In the genomic region with DNA sequence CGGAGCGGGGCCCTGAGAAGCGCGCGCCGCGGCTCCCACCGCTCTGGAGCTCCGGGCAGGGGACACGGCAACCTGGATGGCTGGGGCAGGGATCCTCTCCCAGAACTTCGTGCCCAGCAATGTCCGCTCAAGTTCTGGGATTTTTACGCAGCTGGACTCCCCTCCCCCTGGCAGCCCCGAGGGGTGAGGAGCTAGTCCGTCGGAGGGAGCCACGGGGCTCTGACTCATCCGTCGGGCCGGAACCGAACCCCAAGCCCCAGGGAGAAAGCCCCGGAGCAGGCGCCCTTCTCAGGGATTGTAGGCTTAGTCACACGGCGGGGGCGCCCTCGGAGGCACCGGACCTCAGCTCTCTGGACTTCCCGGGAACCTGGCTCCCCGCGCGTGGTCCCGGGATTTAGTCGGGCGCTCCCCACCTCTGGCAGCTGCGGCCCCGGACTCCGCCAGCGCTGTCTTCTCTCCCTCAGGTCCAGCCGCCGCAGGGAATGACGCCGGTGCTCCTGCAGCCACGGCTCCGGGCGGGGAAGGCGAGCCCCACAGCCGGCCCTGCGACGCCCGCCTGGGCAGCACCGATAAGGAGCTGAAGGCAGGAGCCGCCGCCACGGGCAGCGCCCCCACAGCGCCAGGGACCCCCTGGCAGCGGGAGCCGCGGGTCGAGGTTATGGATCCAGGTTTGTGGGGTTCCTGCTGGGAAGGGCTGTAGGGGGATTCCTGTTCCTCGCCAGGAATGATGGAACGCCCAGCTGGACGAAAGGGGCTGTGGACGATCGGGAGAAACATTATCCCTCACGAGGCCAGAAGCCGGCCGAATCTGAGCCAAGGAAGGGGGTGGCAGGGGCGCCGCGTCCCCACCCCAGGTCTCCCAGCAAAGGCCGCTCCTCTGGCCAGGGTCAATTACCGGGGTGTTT, we compare ENCODE assay signal across 8 cellular contexts. TPM values are rescaled to one million over a fixed set of nuclear protein-coding genes. Genes with fewer than 3 reads are reported as not detected.
DNase-seq lines count a peak whose midpoint lies in the region; ATAC-seq, FAIRE-seq and TF ChIP-seq lines count a peak whose summit lies in the region.

No MANE protein-coding gene starts in this region.

- H3K4me1 ChIP-seq in K562 (replicated peaks in 1 of 2; ENCODE audit: control insufficient read depth in 2 of 2, insufficient read depth in 2 of 2, low read length in 2 of 2) (peaks cover 14 to 68% of the 10 kb centered on the region in 2 experiments), keratinocyte (ENCODE audit: control insufficient read depth, extremely low read depth, insufficient read depth, low read length) (peaks cover 19% of the 10 kb centered on the region)

- dilution Hi-C loops in keratinocyte (cut with MboI; ENCODE audit: extremely low pct_ligation_motif_present, low sequenced_read_pairs), result no loop called here

- H2AFZ ChIP-seq in K562 (ENCODE audit: low read depth, low read length) (peak overlapping the region; percentile 94), keratinocyte (ENCODE audit: control insufficient read depth, low read length) (peak overlapping the region; percentile 15)

- DNase-seq in NCI-H2196 (lab: John Stamatoyannopoulos, UW; ENCODE audit: unreplicated experiment) (peak; percentile 60), NCI-H2196 treated with DMSO at 0.1 percent for 48 hours (lab: John Stamatoyannopoulos, UW; ENCODE audit: unreplicated experiment) (no peak), SW480 (ENCODE audit: low spot score) (peak; percentile 38), K562 (ENCODE audit: extremely low read depth in 1 of 4, low spot score in 3 of 4) (peak; percentile 51 to 82 (median 66)), keratinocyte (ENCODE audit: low read depth, low spot score) (no peak), GF-D8 (lab: John Stamatoyannopoulos, UW) (no peak)
- peak; percentile 42 to 56 for DNase-seq in stimulated activated CD4-positive, alpha-beta T cell treated with anti-CD3 and anti-CD28 coated beads, Interleukin-2, amount 100 ng/mL, for 24 hours

- H3K4me3 ChIP-seq in K562 (peak overlapping the region; percentile 74), keratinocyte (ENCODE audit: control insufficient read depth in 2 of 3, extremely low read depth in 1 of 3, insufficient read depth in 2 of 3, low read depth in 1 of 3, low read length in 3 of 3) (peak overlapping the region; percentile 76 to 89 (median 77))

- H3K27ac ChIP-seq in K562 (ENCODE audit: extremely low read depth, low read depth, low read length) (peak overlapping the region; percentile 93), keratinocyte (ENCODE audit: control insufficient read depth, insufficient read depth, low read length) (peak overlapping the region; percentile 87)

- POLR2A ChIA-PET in K562 (lab: Yijun Ruan, JAX), result interaction anchor here (0.6 to 3.0 kb wide), 19 partner anchors 8 to 336 kb away, joined by 3 to 15 read pairs (median 4); a partner anchor contains a TSS

- H3K4me2 ChIP-seq in K562 (ENCODE audit: insufficient read depth, low read length), result peak overlapping the region; percentile 88
- peak overlapping the region; percentile 90 for H3K4me2 ChIP-seq in keratinocyte (ENCODE audit: control insufficient read depth, extremely low read depth, insufficient read depth, low read depth, low read length)

- TF ChIP-seq RAD21 in K562 (CRISPR knock-in tag; conservative IDR thresholded peaks at IDR 0.05 in 1 of 2, IDR thresholded peaks at IDR 0.05 in 1 of 2), result no peak

- intact Hi-C loops in K562 (cut with micrococcal nuclease), result loop anchor here (2.0 kb wide), 1 partner anchor 30 kb away; no protein-coding TSS in a partner anchor

- H3K27me3 ChIP-seq in K562 (ENCODE audit: control insufficient read depth in 2 of 2, insufficient read depth in 2 of 2, low read length in 2 of 2) (no peaks in the 10 kb centered on the region), keratinocyte (ENCODE audit: control insufficient read depth, extremely low read depth, insufficient read depth, low read length) (no peaks in the 10 kb centered on the region)

- no peak; the same call in 1 of the 2 replicates for TF ChIP-seq POLR2A in K562 (conservative IDR thresholded peaks at IDR 0.05)

- CTCF ChIA-PET in K562 (lab: Yijun Ruan, JAX; ENCODE audit: low intra/inter-chr PET ratio), result interaction anchor here (0.5 to 1.3 kb wide), 3 partner anchors 13 to 19 kb away, joined by 3 to 7 read pairs (median 4); no protein-coding TSS in a partner anchor

- BruUV-seq in K562 (replicated peaks; lab: Mats Ljungman, UMichigan), result no TSS peak

- ATAC-seq in K562 (peak; percentile 52), HG02870 (IDR thresholded peaks at IDR 0.05; ENCODE audit: unreplicated experiment) (no peak)

- H3K9ac ChIP-seq in K562 (ENCODE audit: insufficient read depth in 1 of 2, low read depth in 2 of 2, low read length in 2 of 2) (peak overlapping the region; percentile 84 to 96), keratinocyte (ENCODE audit: control insufficient read depth, extremely low read depth, insufficient read depth, low read length) (peak overlapping the region; percentile 93)

- TF ChIP-seq CTCF in K562 (IDR thresholded peaks at IDR 0.05 in 2 of 3, conservative IDR thresholded peaks at IDR 0.05 in 1 of 3; ENCODE audit: insufficient read depth in 2 of 3, low read depth in 1 of 3, low read length in 3 of 3) (no peak), keratinocyte (optimal IDR thresholded peaks at IDR 0.05 in 1 of 3, IDR thresholded peaks at IDR 0.05 in 1 of 3, conservative IDR thresholded peaks at IDR 0.05 in 1 of 3; ENCODE audit: extremely low read depth in 1 of 3, insufficient read depth in 2 of 3, low read length in 3 of 3) (no peak)

- in situ Hi-C loops in K562 (cut with MboI), result no loop called here

- WGBS in K562 (ENCODE audit: insufficient coverage, low coverage, missing lambda C conversion rate), result under 1% methylated on average over 63 of the region's 74 CpGs

- H3K9me3 ChIP-seq in K562 (replicated peaks; ENCODE audit: control insufficient read depth, insufficient read depth, low read depth, low read length), result no peaks in the 10 kb centered on the region
- H3K9me3 ChIP-seq in keratinocyte (ENCODE audit: control insufficient read depth, low read depth, low read length), result no peaks in the 10 kb centered on the region

- no peak for TF ChIP-seq EP300 in K562 (IDR thresholded peaks at IDR 0.05; ENCODE audit: low read length)

- H3K79me2 ChIP-seq in K562 (ENCODE audit: control insufficient read depth, insufficient read depth, low read length) (peaks cover 37% of the 10 kb centered on the region), keratinocyte (ENCODE audit: control insufficient read depth, insufficient read depth, low read length) (peaks cover 34% of the 10 kb centered on the region)

- H3K9me1 ChIP-seq in K562 (ENCODE audit: control insufficient read depth, insufficient read depth, low read length) (no peaks in the 10 kb centered on the region), keratinocyte (ENCODE audit: control insufficient read depth, extremely low read depth, insufficient read depth, low read length) (no peaks in the 10 kb centered on the region)

- H4K20me1 ChIP-seq in K562 (replicated peaks; ENCODE audit: control insufficient read depth, insufficient read depth, low read length), result no peaks in the 10 kb centered on the region
- peaks cover 5% of the 10 kb centered on the region for H4K20me1 ChIP-seq in keratinocyte (ENCODE audit: control insufficient read depth, extremely low read depth, insufficient read depth, low read length)

- FAIRE-seq in K562 (lab: Jason Lieb, UNC), result no peak
- no peak for FAIRE-seq in keratinocyte (lab: Jason Lieb, UNC)

- H3K36me3 ChIP-seq in K562 (ENCODE audit: control insufficient read depth, insufficient read depth, low read length) (peaks cover 33% of the 10 kb centered on the region; the same call in 2 of the 3 replicates), keratinocyte (ENCODE audit: control insufficient read depth in 2 of 2, extremely low read depth in 1 of 2, insufficient read depth in 2 of 2, low read length in 2 of 2) (peaks cover 14 to 16% of the 10 kb centered on the region in 2 experiments)

RNA-seq across cellular contexts. Expression of a gene that starts 0.8 kb away (rescaled TPM):
- total RNA-seq in K562 (2011; cell fraction: chromatin; rRNA removed; ENCODE audit: low replicate concordance), result 17.0 and 55.7 TPM in 2 replicates
- total RNA-seq in K562 (2011; cell fraction: nucleolus; rRNA removed), result 66.3 and 72.5 TPM in 2 replicates
- total RNA-seq in K562 (2011; cell fraction: nucleoplasm; rRNA removed), result 31.6 and 33.4 TPM in 2 replicates
- 60.3 and 69.6 TPM in 2 replicates for total RNA-seq in K562 (2014; rRNA removed)
- 5.6 and 8.0 TPM in 2 replicates for total RNA-seq in K562 (2014; rRNA removed; fragmentation: Illumina TruSeq; extraction: Trizol)
- 14.1 and 14.9 TPM in 2 replicates for total RNA-seq in K562 (2015; rRNA removed; fragmentation: Illumina TruSeq; extraction: Trizol)
- total RNA-seq in K562 (2021), result 56.2 and 58.2 TPM in 2 replicates
- 20.2 and 21.6 TPM in 2 replicates for polyA plus RNA-seq in K562 (2011; rRNA removed)
- polyA plus RNA-seq in K562 (2011; cell fraction: cytosol; rRNA removed), result 25.9 and 63.1 TPM in 2 replicates
- polyA plus RNA-seq in K562 (2011; cell fraction: nucleus; rRNA removed), result 93.7 and 187 TPM in 2 replicates
- 26.8 and 28.6 TPM in 2 replicates for polyA plus RNA-seq in K562 (2012)
- 14.5 and 25.0 TPM in 2 replicates for polyA plus RNA-seq in K562 (2014; fragmentation: Illumina TruSeq; extraction: Trizol)
- 1 to 10 TPM in 1 of 2 experiments, under 1 TPM in 1; 0.21 to 1.9 TPM for polyA plus RNA-seq in K562 (2014; fragmentation: Nextera tagmentation; extraction: Ambion mirVana)
- 45.3 and 51.4 TPM in 2 replicates for polyA plus RNA-seq in K562 (2014; rRNA removed)
- polyA minus RNA-seq in K562 (2011; rRNA and poly(A)+ RNA removed), result 3.0 and 8.2 TPM in 2 replicates
- 11.8 and 12.5 TPM in 2 replicates for polyA minus RNA-seq in K562 (2011; cell fraction: cytosol; rRNA and poly(A)+ RNA removed)
- polyA minus RNA-seq in K562 (2011; cell fraction: nucleus; rRNA and poly(A)+ RNA removed), result 19.1 and 19.3 TPM in 2 replicates
- polyA plus RNA-seq in keratinocyte, result 50.2 to 113 TPM (median 84.7 TPM) in 3 replicates
- polyA plus RNA-seq in keratinocyte (2011; ENCODE audit: low read depth), result 4.9 TPM
- 41.7 and 116 TPM in 2 replicates for polyA plus RNA-seq in keratinocyte (2011; cell fraction: cytosol; rRNA removed)
- 179 and 247 TPM in 2 replicates for polyA plus RNA-seq in keratinocyte (2011; cell fraction: nucleus; rRNA removed)
- 23.9 and 135 TPM in 2 replicates for polyA plus RNA-seq in keratinocyte (2012; ENCODE audit: low replicate concordance)
- 27.7 to 97.1 TPM (median 35.6 TPM) in 3 replicates for polyA minus RNA-seq in keratinocyte
- 66.0 TPM for polyA minus RNA-seq in keratinocyte (2011; cell fraction: cytosol; rRNA and poly(A)+ RNA removed)
- 47.3 and 50.2 TPM in 2 replicates for polyA minus RNA-seq in keratinocyte (2011; cell fraction: nucleus; rRNA and poly(A)+ RNA removed)

RNA-seq across cellular contexts. Expression of a gene that starts 31.5 kb away (rescaled TPM):
- total RNA-seq in K562 (2011; cell fraction: chromatin; rRNA removed; ENCODE audit: low replicate concordance), result 154 and 205 TPM in 2 replicates
- total RNA-seq in K562 (2011; cell fraction: nucleolus; rRNA removed), result 107 and 112 TPM in 2 replicates
- total RNA-seq in K562 (2011; cell fraction: nucleoplasm; rRNA removed), result 122 and 124 TPM in 2 replicates
- total RNA-seq in K562 (2014; rRNA removed), result 18.6 and 21.9 TPM in 2 replicates
- 39.3 and 39.4 TPM in 2 replicates for total RNA-seq in K562 (2014; rRNA removed; fragmentation: Illumina TruSeq; extraction: Trizol)
- 38.0 and 40.8 TPM in 2 replicates for total RNA-seq in K562 (2015; rRNA removed; fragmentation: Illumina TruSeq; extraction: Trizol)
- total RNA-seq in K562 (2021), result 65.8 and 70.8 TPM in 2 replicates
- 77.1 and 89.9 TPM in 2 replicates for polyA plus RNA-seq in K562 (2011; rRNA removed)
- polyA plus RNA-seq in K562 (2011; cell fraction: cytosol; rRNA removed), result 42.1 and 76.8 TPM in 2 replicates
- polyA plus RNA-seq in K562 (2011; cell fraction: nucleus; rRNA removed), result 228 and 401 TPM in 2 replicates
- polyA plus RNA-seq in K562 (2012), result 50.3 and 72.3 TPM in 2 replicates
- polyA plus RNA-seq in K562 (2014; fragmentation: Illumina TruSeq; extraction: Trizol), result 70.0 and 73.4 TPM in 2 replicates
- 10 to 100 TPM; 21.9 to 31.9 TPM for polyA plus RNA-seq in K562 (2014; fragmentation: Nextera tagmentation; extraction: Ambion mirVana)
- polyA plus RNA-seq in K562 (2014; rRNA removed), result 61.2 and 72.8 TPM in 2 replicates
- polyA minus RNA-seq in K562 (2011; rRNA and poly(A)+ RNA removed), result 63.9 and 65.4 TPM in 2 replicates
- polyA minus RNA-seq in K562 (2011; cell fraction: cytosol; rRNA and poly(A)+ RNA removed), result 26.3 and 27.2 TPM in 2 replicates
- polyA minus RNA-seq in K562 (2011; cell fraction: nucleus; rRNA and poly(A)+ RNA removed), result 30.6 and 71.0 TPM in 2 replicates
- 41.7 to 76.4 TPM (median 51.4 TPM) in 3 replicates for polyA plus RNA-seq in keratinocyte
- 10.8 TPM for polyA plus RNA-seq in keratinocyte (2011; ENCODE audit: low read depth)
- 44.7 and 45.1 TPM in 2 replicates for polyA plus RNA-seq in keratinocyte (2011; cell fraction: cytosol; rRNA removed)
- polyA plus RNA-seq in keratinocyte (2011; cell fraction: nucleus; rRNA removed), result 82.7 and 84.6 TPM in 2 replicates
- 29.8 and 39.2 TPM in 2 replicates for polyA plus RNA-seq in keratinocyte (2012; ENCODE audit: low replicate concordance)
- polyA minus RNA-seq in keratinocyte, result 26.4 to 62.1 TPM (median 61.3 TPM) in 3 replicates
- 37.6 TPM for polyA minus RNA-seq in keratinocyte (2011; cell fraction: cytosol; rRNA and poly(A)+ RNA removed)
- polyA minus RNA-seq in keratinocyte (2011; cell fraction: nucleus; rRNA and poly(A)+ RNA removed), result 30.5 and 58.3 TPM in 2 replicates

Comparison
In these comparisons a context has a peak if more than half of its experiments do, and no peak if none do; other contexts are left out.
1. DNase-seq: peak in NCI-H2196 (single experiment), SW480 (single experiment), K562 (4 of 4) and stimulated activated CD4-positive, alpha-beta T cell treated with anti-CD3 and anti-CD28 coated beads, Interleukin-2, amount 100 ng/mL, for 24 hours (2 of 2); none in NCI-H2196 treated with DMSO at 0.1 percent for 48 hours (single experiment), keratinocyte (single experiment) and GF-D8 (single experiment).